Comparison of ENCODE assay signal across 25 cellular contexts in the genomic region with DNA sequence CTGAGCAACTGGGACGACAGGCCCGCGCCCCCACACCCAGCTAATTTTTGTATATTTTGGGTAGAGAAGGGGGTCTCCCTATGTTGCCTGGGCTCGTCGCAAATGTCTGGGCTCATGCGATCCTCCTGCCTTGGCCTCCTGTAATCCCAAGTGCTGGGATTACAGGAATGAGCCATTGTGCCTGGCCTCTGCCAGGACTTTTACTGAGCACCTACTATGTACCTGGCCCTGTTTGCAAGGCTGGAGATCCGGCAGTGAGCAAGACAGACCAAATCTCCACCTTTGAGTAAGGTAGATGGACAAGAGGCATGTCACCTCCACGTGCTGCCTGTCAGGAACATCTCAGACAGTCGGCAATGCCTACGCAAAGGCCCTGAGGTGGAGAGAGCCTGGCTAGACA.
"Had no signal": no experiment of that assay in that cellular context is flagged by ENCODE, and none has a peak within 500 bp of the region (broad histone marks: within the 10 kb centered on the region; RNA-seq: fewer than 3 reads in every experiment).

No MANE protein-coding gene starts in this region.

- H3K9ac ChIP-seq: neural progenitor cell had no signal

- H3K27me3 Mint-ChIP-seq: naive thymus-derived CD8-positive, alpha-beta T cell had no signal

- H3K4me3 ChIP-seq: dorsolateral prefrontal cortex, gastrocnemius medialis, lower lobe of right lung, neural progenitor cell, prostate gland, right atrium auricular region, smooth muscle cell, stomach, testis, tibial artery, upper lobe of left lung had no signal

- H3K36me3 ChIP-seq: neural progenitor cell had no signal

- H3K4me1 Mint-ChIP-seq: neural progenitor cell had no signal

- H3K27ac ChIP-seq: dorsolateral prefrontal cortex, epithelial cell of prostate, gastrocnemius medialis, lower lobe of right lung, neural progenitor cell, prostate gland, right atrium auricular region, stomach, testis, tibial artery, upper lobe of left lung had no signal

- H3K27me3 ChIP-seq: dorsolateral prefrontal cortex, gastrocnemius medialis, neural progenitor cell, right atrium auricular region, stomach, testis, tibial artery, upper lobe of left lung had no signal

- H3K4me3 Mint-ChIP-seq: naive thymus-derived CD8-positive, alpha-beta T cell; neural progenitor cell; stimulated activated effector memory CD8-positive, alpha-beta T cell treated with anti-CD3 and anti-CD28 coated beads, Interleukin-12 subunit alpha, Interleukin-12 subunit beta, amount 100 ng/mL, for 72 hours had no signal

- ATAC-seq: esophagus mucosa; gastrocnemius medialis; left ventricle myocardium superior; lower lobe of right lung; naive thymus-derived CD8-positive, alpha-beta T cell; sciatic nerve; stimulated activated effector memory CD8-positive, alpha-beta T cell treated with anti-CD3 and anti-CD28 coated beads, Interleukin-12 subunit alpha, Interleukin-12 subunit beta, amount 100 ng/mL, for 72 hours had no signal

- H3K9me3 ChIP-seq: gastrocnemius medialis, lower lobe of right lung, prostate gland, right atrium auricular region, stomach, testis, tibial artery, upper lobe of left lung had no signal

- H3K9me3 Mint-ChIP-seq: naive thymus-derived CD8-positive, alpha-beta T cell; neural progenitor cell; stimulated activated effector memory CD8-positive, alpha-beta T cell treated with anti-CD3 and anti-CD28 coated beads, Interleukin-12 subunit alpha, Interleukin-12 subunit beta, amount 100 ng/mL, for 72 hours had no signal

- DNase-seq: dorsolateral prefrontal cortex; effector CD4-positive, alpha-beta T cell; foreskin fibroblast; gastrocnemius medialis; head of caudate nucleus; left ventricle myocardium superior; lower lobe of right lung; naive thymus-derived CD8-positive, alpha-beta T cell; nucleus accumbens; stimulated activated CD4-positive, alpha-beta T cell treated with anti-CD3 and anti-CD28 coated beads, Interleukin-12 subunit alpha, Interleukin-12 subunit beta, amount 100 ng/mL, for 4 hours; stimulated activated CD4-positive, alpha-beta T cell treated with anti-CD3 and anti-CD28 coated beads, Interleukin-1b, Interleukin-23, amount 100 ng/mL, for 48 hours; stimulated activated CD4-positive, alpha-beta T cell treated with anti-CD3 and anti-CD28 coated beads, Interleukin-4, amount 100 ng/mL, for 24 hours; stimulated activated naive CD4-positive, alpha-beta T cell treated with Interleukin-2 at 50 U/mL for 16 hours; stomach; testis; tibial artery; upper lobe of left lung had no signal

- H2AFZ ChIP-seq: neural progenitor cell had no signal

- H3K4me1 ChIP-seq: gastrocnemius medialis, neural progenitor cell, prostate gland, testis had no signal

- H3K27ac Mint-ChIP-seq: neural progenitor cell; stimulated activated effector memory CD8-positive, alpha-beta T cell treated with anti-CD3 and anti-CD28 coated beads, Interleukin-12 subunit alpha, Interleukin-12 subunit beta, amount 100 ng/mL, for 72 hours had no signal

- H3K4me2 ChIP-seq: neural progenitor cell, smooth muscle cell had no signal
